1 cellular context compared by ENCODE assay signal in the genomic region with DNA sequence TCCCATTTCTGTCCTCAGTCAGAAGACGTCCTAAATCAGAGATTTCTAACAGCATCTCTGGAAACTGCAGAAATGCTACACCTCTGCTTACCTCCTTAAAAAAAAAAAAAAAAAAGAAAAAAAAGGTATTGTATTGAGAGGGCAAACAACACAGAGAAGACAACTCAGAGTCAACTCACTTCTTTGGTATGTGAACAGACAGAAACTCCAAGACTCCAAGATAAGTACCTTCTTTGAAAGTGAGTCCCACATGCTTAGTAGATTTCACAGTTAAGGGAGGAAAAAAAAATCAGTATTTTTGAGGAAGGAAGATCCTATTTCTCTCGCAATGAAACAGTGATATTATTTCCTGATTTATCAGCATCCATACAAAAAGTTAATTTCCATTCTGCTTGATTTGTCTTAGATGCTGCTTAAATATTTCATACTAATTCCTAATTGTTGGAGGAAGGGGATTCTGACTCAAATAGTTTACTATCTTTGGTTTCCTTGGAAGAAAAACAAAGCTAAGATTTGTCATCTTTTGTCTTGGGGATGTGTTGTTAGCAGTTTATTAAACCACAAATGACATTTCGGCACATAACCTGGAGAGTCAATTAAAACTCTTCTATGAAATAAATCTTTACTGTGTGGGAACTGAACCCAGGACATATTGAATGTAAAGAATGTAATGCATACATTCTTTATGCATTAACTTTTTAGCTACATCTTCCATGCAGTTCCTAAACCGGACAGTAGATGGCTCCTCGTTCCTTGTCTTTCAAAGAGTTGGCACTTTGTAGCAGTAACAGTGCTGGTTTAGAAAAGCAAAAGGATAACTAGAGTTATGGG.
TF ChIP-seq lines count a peak whose summit lies in the region.

No MANE protein-coding gene starts in this region.

TF ChIP-seq in H1, 55 proteins besides CTCF, POLR2A, EP300 and RAD21:
- no peak for TF ChIP-seq RNF2 (IDR thresholded peaks at IDR 0.05; ENCODE audit: borderline replicate concordance, low read depth, low read length, missing control alignments, poor library complexity, severe bottlenecking)
- TF ChIP-seq TEAD4 (IDR thresholded peaks at IDR 0.05; ENCODE audit: low read depth, low read length) = peak; percentile 50
- TF ChIP-seq, protein P1, sequence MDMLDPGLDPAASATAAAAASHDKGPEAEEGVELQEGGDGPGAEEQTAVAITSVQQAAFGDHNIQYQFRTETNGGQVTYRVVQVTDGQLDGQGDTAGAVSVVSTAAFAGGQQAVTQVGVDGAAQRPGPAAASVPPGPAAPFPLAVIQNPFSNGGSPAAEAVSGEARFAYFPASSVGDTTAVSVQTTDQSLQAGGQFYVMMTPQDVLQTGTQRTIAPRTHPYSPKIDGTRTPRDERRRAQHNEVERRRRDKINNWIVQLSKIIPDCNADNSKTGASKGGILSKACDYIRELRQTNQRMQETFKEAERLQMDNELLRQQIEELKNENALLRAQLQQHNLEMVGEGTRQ (IDR thresholded peaks at IDR 0.05; ENCODE audit: low read length) = no peak
- no peak for TF ChIP-seq CBX8 (IDR thresholded peaks at IDR 0.05; ENCODE audit: borderline replicate concordance, low read depth, low read length)
- TF ChIP-seq GABPA (IDR thresholded peaks at IDR 0.05; ENCODE audit: borderline replicate concordance, insufficient read depth, low read length) = no peak
